ENCODE assay signal across 34 cellular contexts in genomic region chr2:229230911-229231310, GRCh38. TPM values are rescaled to one million over a fixed set of nuclear protein-coding genes. Genes with fewer than 3 reads are reported as not detected.
"Had no signal": no experiment of that assay in that cellular context is flagged by ENCODE, and none has a peak within 500 bp of the region (broad histone marks: within the 10 kb centered on the region; RNA-seq: fewer than 3 reads in every experiment).

No MANE protein-coding gene starts in this region.

- H3K36me3 ChIP-seq: adrenal gland, colonic mucosa, ovary, thoracic aorta had no signal

- FAIRE-seq: endometrium, frontal cortex, kidney, urothelium cell line had no signal

- DNase-seq: activated CD4-positive, alpha-beta T cell treated with anti-CD3 and anti-CD28 coated beads for 36 hours; activated CD4-positive, alpha-beta T cell treated with anti-CD3 and anti-CD28 coated beads, Interleukin-2, amount 50 U/mL, for 4 hours; activated CD4-positive, CD25-positive, alpha-beta regulatory T cell; activated CD8-positive, alpha-beta memory T cell treated with anti-CD3 and anti-CD28 coated beads for 24 hours; activated CD8-positive, alpha-beta memory T cell treated with anti-CD3 and anti-CD28 coated beads, Interleukin-2, amount 50 U/mL, for 4 hours; activated effector memory CD4-positive, alpha-beta T cell treated with anti-CD3 and anti-CD28 coated beads, Interleukin-2, amount 50 U/mL, for 16 hours; activated naive CD4-positive, alpha-beta T cell treated with anti-CD3 and anti-CD28 coated beads for 36 hours; activated naive CD8-positive, alpha-beta T cell treated with anti-CD3 and anti-CD28 coated beads for 36 hours; activated T-cell treated with anti-CD3 and anti-CD28 coated beads, Interleukin-2, amount 50 U/mL, for 1 hour; adrenal gland; aorta; body of pancreas; cerebellar nuclear complex; colonic mucosa; effector CD8-positive, alpha-beta T cell; hypothalamus; immature natural killer cell; kidney; naive B cell; nephron progenitor cell; retina; stimulated activated CD4-positive, alpha-beta T cell treated with anti-CD3 and anti-CD28 coated beads, Interleukin-2, amount 100 ng/mL, for 48 hours; stimulated activated naive CD8-positive, alpha-beta T cell treated with anti-CD3 and anti-CD28 coated beads, Interleukin-15, Interleukin-2, amounts not matched to agents 100 U/mL and 50 U/mL, for 24 hours; T-cell; trophoblast cell had no signal

- H3K27me3 ChIP-seq: adrenal gland, body of pancreas, colonic mucosa, ovary had no signal

- H3K4me1 ChIP-seq: colonic mucosa had no signal

- H3K9me3 ChIP-seq: adrenal gland, body of pancreas, colonic mucosa, ovary, thoracic aorta had no signal

- H3K4me3 ChIP-seq: adrenal gland, body of pancreas, colonic mucosa, lung, ovary, thoracic aorta had no signal

- ATAC-seq: activated CD4-positive, alpha-beta T cell treated with anti-CD3 and anti-CD28 coated beads for 36 hours; body of pancreas; stimulated activated naive CD8-positive, alpha-beta T cell treated with anti-CD3 and anti-CD28 coated beads, Interleukin-15, Interleukin-2, amounts not matched to agents 100 U/mL and 50 U/mL, for 24 hours; T-cell had no signal

- H3K27ac ChIP-seq: body of pancreas, colonic mucosa, epithelial cell of prostate, thoracic aorta had no signal

RNA-seq across cellular contexts. Expression of gene PID1, which starts 40.2 kb away (rescaled TPM):
- total RNA-seq: activated CD4-positive, alpha-beta T cell treated with anti-CD3 and anti-CD28 coated beads for 36 hours; activated naive CD4-positive, alpha-beta T cell treated with anti-CD3 and anti-CD28 coated beads for 36 hours; activated naive CD8-positive, alpha-beta T cell treated with anti-CD3 and anti-CD28 coated beads for 36 hours; activated T-helper 1 cell treated with anti-CD3 and anti-CD28 coated beads, Interleukin-12 subunit alpha, Interleukin-12 subunit beta, Interleukin-2, Interleukin-4 antibody, amounts not matched to agents 30 ng/mL and 10 ng/mL and 1 ng/mL, durations not matched to agents 14 hours and 24 hours and 36 hours; T-helper 2 cell treated with Interferon-gamma antibody and Interleukin-4, amounts not matched to agents 100 ng/mL and 5 ng/mL, for 36 hours had no signal
